Comparison of ENCODE assay signal across 1 cellular context in genomic region chr3:111764645-111765091, GRCh38.
TF ChIP-seq lines count a peak whose summit lies in the region.

No MANE protein-coding gene starts in this region.

TF ChIP-seq in HepG2, 621 proteins besides CTCF, POLR2A, EP300 and RAD21 (continued from another document and continues in another):
- TF ChIP-seq, protein P1, sequence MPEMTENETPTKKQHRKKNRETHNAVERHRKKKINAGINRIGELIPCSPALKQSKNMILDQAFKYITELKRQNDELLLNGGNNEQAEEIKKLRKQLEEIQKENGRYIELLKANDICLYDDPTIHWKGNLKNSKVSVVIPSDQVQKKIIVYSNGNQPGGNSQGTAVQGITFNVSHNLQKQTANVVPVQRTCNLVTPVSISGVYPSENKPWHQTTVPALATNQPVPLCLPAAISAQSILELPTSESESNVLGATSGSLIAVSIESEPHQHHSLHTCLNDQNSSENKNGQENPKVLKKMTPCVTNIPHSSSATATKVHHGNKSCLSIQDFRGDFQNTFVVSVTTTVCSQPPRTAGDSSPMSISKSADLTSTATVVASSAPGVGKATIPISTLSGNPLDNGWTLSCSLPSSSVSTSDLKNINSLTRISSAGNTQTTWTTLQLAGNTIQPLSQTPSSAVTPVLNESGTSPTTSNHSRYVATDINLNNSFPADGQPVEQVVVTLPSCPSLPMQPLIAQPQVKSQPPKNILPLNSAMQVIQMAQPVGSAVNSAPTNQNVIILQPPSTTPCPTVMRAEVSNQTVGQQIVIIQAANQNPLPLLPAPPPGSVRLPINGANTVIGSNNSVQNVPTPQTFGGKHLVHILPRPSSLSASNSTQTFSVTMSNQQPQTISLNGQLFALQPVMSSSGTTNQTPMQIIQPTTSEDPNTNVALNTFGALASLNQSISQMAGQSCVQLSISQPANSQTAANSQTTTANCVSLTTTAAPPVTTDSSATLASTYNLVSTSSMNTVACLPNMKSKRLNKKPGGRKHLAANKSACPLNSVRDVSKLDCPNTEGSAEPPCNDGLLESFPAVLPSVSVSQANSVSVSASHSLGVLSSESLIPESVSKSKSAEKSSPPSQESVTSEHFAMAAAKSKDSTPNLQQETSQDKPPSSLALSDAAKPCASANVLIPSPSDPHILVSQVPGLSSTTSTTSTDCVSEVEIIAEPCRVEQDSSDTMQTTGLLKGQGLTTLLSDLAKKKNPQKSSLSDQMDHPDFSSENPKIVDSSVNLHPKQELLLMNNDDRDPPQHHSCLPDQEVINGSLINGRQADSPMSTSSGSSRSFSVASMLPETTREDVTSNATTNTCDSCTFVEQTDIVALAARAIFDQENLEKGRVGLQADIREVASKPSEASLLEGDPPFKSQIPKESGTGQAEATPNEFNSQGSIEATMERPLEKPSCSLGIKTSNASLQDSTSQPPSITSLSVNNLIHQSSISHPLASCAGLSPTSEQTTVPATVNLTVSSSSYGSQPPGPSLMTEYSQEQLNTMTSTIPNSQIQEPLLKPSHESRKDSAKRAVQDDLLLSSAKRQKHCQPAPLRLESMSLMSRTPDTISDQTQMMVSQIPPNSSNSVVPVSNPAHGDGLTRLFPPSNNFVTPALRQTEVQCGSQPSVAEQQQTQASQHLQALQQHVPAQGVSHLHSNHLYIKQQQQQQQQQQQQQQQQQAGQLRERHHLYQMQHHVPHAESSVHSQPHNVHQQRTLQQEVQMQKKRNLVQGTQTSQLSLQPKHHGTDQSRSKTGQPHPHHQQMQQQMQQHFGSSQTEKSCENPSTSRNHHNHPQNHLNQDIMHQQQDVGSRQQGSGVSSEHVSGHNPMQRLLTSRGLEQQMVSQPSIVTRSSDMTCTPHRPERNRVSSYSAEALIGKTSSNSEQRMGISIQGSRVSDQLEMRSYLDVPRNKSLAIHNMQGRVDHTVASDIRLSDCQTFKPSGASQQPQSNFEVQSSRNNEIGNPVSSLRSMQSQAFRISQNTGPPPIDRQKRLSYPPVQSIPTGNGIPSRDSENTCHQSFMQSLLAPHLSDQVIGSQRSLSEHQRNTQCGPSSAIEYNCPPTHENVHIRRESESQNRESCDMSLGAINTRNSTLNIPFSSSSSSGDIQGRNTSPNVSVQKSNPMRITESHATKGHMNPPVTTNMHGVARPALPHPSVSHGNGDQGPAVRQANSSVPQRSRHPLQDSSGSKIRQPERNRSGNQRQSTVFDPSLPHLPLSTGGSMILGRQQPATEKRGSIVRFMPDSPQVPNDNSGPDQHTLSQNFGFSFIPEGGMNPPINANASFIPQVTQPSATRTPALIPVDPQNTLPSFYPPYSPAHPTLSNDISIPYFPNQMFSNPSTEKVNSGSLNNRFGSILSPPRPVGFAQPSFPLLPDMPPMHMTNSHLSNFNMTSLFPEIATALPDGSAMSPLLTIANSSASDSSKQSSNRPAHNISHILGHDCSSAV (CRISPR knock-in tag; IDR thresholded peaks at IDR 0.05; ENCODE audit: borderline replicate concordance) = no peak
- no peak for TF ChIP-seq SMAD3 (CRISPR knock-in tag; IDR thresholded peaks at IDR 0.05)
- no peak for TF ChIP-seq FIP1L1 (IDR thresholded peaks at IDR 0.05; ENCODE audit: borderline replicate concordance, insufficient read depth, low read depth, low read length)
- TF ChIP-seq SETDB1 (CRISPR knock-in tag; IDR thresholded peaks at IDR 0.05; ENCODE audit: borderline replicate concordance) = no peak
- no peak for TF ChIP-seq RELA (CRISPR knock-in tag; IDR thresholded peaks at IDR 0.05)
- TF ChIP-seq JUND (CRISPR knock-in tag; IDR thresholded peaks at IDR 0.05) = peak; percentile 69; the same call in 1 of the 2 replicates
- no peak for TF ChIP-seq ZNF20 (CRISPR knock-in tag; IDR thresholded peaks at IDR 0.05)
- no peak for TF ChIP-seq ZNF251 (CRISPR knock-in tag; IDR thresholded peaks at IDR 0.05)
- peak; percentile 63 for TF ChIP-seq PAXIP1 (CRISPR knock-in tag; conservative IDR thresholded peaks at IDR 0.05)
- no peak for TF ChIP-seq CAMTA2 (CRISPR knock-in tag; IDR thresholded peaks at IDR 0.05; ENCODE audit: borderline replicate concordance)
- TF ChIP-seq HIVEP1 (CRISPR knock-in tag; IDR thresholded peaks at IDR 0.05) = no peak
- TF ChIP-seq ZNF326 (CRISPR knock-in tag; IDR thresholded peaks at IDR 0.05; ENCODE audit: borderline replicate concordance) = no peak
- TF ChIP-seq RARA (CRISPR knock-in tag; IDR thresholded peaks at IDR 0.05) = peak; percentile 57
- TF ChIP-seq ZSCAN21 (CRISPR knock-in tag; IDR thresholded peaks at IDR 0.05; ENCODE audit: borderline replicate concordance) = no peak
- 0 out of 2 replicates have a peak, but pooled peaks have one; percentile 45 for TF ChIP-seq MIER3 (CRISPR knock-in tag; IDR thresholded peaks at IDR 0.05; ENCODE audit: borderline replicate concordance)
- no peak for TF ChIP-seq ZNF816 (CRISPR knock-in tag; IDR thresholded peaks at IDR 0.05; ENCODE audit: borderline replicate concordance)
- peak; percentile 91 for TF ChIP-seq HNF4G (IDR thresholded peaks at IDR 0.05; ENCODE audit: borderline replicate concordance, low read depth, low read length)
- TF ChIP-seq HNF4G (CRISPR knock-in tag; IDR thresholded peaks at IDR 0.05; ENCODE audit: borderline replicate concordance, low read depth) = peak; percentile 85
- no peak for TF ChIP-seq PLSCR1 (CRISPR knock-in tag; IDR thresholded peaks at IDR 0.05; ENCODE audit: borderline replicate concordance)
- peak; percentile 90 for TF ChIP-seq FOSL2 (CRISPR knock-in tag; IDR thresholded peaks at IDR 0.05)
- TF ChIP-seq ZMAT3 (CRISPR knock-in tag; conservative IDR thresholded peaks at IDR 0.05) = no peak
- TF ChIP-seq CREM (IDR thresholded peaks at IDR 0.05) = peak; percentile 38; the same call in 1 of the 2 replicates
- no peak for TF ChIP-seq CREM (CRISPR knock-in tag; IDR thresholded peaks at IDR 0.05)
- peak; percentile 84 for TF ChIP-seq MAFG (CRISPR knock-in tag; IDR thresholded peaks at IDR 0.05)
- TF ChIP-seq FOXO1 (CRISPR knock-in tag; IDR thresholded peaks at IDR 0.05) = peak; percentile 47; the same call in 1 of the 2 replicates
- peak; percentile 37; the same call in 1 of the 2 replicates for TF ChIP-seq SAP130 (CRISPR knock-in tag; IDR thresholded peaks at IDR 0.05; ENCODE audit: low read depth)
- TF ChIP-seq, protein P2, sequence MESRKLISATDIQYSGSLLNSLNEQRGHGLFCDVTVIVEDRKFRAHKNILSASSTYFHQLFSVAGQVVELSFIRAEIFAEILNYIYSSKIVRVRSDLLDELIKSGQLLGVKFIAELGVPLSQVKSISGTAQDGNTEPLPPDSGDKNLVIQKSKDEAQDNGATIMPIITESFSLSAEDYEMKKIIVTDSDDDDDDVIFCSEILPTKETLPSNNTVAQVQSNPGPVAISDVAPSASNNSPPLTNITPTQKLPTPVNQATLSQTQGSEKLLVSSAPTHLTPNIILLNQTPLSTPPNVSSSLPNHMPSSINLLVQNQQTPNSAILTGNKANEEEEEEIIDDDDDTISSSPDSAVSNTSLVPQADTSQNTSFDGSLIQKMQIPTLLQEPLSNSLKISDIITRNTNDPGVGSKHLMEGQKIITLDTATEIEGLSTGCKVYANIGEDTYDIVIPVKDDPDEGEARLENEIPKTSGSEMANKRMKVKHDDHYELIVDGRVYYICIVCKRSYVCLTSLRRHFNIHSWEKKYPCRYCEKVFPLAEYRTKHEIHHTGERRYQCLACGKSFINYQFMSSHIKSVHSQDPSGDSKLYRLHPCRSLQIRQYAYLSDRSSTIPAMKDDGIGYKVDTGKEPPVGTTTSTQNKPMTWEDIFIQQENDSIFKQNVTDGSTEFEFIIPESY (CRISPR knock-in tag; IDR thresholded peaks at IDR 0.05) = peak; percentile 89
- no peak for TF ChIP-seq ZNF256 (CRISPR knock-in tag; conservative IDR thresholded peaks at IDR 0.05)
- no peak for TF ChIP-seq MAF1 (CRISPR knock-in tag; IDR thresholded peaks at IDR 0.05; ENCODE audit: borderline replicate concordance)
- TF ChIP-seq NONO (IDR thresholded peaks at IDR 0.05) = no peak
- TF ChIP-seq NONO (CRISPR knock-in tag; conservative IDR thresholded peaks at IDR 0.05) = no peak
- no peak for TF ChIP-seq NCOA1 (CRISPR knock-in tag; IDR thresholded peaks at IDR 0.05)
- TF ChIP-seq BCL3 (CRISPR knock-in tag; IDR thresholded peaks at IDR 0.05) = no peak
- TF ChIP-seq CEBPG (CRISPR knock-in tag; IDR thresholded peaks at IDR 0.05) = peak; percentile 84
- no peak for TF ChIP-seq POLR2AphosphoS2 (IDR thresholded peaks at IDR 0.05; ENCODE audit: low read depth, low read length)
- TF ChIP-seq, protein P3, sequence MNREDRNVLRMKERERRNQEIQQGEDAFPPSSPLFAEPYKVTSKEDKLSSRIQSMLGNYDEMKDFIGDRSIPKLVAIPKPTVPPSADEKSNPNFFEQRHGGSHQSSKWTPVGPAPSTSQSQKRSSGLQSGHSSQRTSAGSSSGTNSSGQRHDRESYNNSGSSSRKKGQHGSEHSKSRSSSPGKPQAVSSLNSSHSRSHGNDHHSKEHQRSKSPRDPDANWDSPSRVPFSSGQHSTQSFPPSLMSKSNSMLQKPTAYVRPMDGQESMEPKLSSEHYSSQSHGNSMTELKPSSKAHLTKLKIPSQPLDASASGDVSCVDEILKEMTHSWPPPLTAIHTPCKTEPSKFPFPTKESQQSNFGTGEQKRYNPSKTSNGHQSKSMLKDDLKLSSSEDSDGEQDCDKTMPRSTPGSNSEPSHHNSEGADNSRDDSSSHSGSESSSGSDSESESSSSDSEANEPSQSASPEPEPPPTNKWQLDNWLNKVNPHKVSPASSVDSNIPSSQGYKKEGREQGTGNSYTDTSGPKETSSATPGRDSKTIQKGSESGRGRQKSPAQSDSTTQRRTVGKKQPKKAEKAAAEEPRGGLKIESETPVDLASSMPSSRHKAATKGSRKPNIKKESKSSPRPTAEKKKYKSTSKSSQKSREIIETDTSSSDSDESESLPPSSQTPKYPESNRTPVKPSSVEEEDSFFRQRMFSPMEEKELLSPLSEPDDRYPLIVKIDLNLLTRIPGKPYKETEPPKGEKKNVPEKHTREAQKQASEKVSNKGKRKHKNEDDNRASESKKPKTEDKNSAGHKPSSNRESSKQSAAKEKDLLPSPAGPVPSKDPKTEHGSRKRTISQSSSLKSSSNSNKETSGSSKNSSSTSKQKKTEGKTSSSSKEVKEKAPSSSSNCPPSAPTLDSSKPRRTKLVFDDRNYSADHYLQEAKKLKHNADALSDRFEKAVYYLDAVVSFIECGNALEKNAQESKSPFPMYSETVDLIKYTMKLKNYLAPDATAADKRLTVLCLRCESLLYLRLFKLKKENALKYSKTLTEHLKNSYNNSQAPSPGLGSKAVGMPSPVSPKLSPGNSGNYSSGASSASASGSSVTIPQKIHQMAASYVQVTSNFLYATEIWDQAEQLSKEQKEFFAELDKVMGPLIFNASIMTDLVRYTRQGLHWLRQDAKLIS (CRISPR knock-in tag; IDR thresholded peaks at IDR 0.05) = no peak
- TF ChIP-seq ZBTB42 (CRISPR knock-in tag; IDR thresholded peaks at IDR 0.05) = no peak
- TF ChIP-seq, protein P4, sequence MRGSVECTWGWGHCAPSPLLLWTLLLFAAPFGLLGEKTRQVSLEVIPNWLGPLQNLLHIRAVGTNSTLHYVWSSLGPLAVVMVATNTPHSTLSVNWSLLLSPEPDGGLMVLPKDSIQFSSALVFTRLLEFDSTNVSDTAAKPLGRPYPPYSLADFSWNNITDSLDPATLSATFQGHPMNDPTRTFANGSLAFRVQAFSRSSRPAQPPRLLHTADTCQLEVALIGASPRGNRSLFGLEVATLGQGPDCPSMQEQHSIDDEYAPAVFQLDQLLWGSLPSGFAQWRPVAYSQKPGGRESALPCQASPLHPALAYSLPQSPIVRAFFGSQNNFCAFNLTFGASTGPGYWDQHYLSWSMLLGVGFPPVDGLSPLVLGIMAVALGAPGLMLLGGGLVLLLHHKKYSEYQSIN (CRISPR knock-in tag; IDR thresholded peaks at IDR 0.05; ENCODE audit: borderline replicate concordance) = no peak
- no peak for TF ChIP-seq ZNF768 (CRISPR knock-in tag; IDR thresholded peaks at IDR 0.05)
